22 cellular contexts compared by ENCODE assay signal in genomic region chr13:42981853-42982252, GRCh38. TPM values are rescaled to one million over a fixed set of nuclear protein-coding genes. Genes with fewer than 3 reads are reported as not detected.
DNase-seq lines count a peak whose midpoint lies in the region; ATAC-seq and TF ChIP-seq lines count a peak whose summit lies in the region.
"Had no signal": no experiment of that assay in that cellular context is flagged by ENCODE, and none has a peak within 500 bp of the region (broad histone marks: within the 10 kb centered on the region; RNA-seq: fewer than 3 reads in every experiment).

No MANE protein-coding gene starts in this region.

- 93 to 96% methylated on average over 1 of the region's 1 CpG for WGBS in GM23248 (ENCODE audit: low coverage in 1 of 2, low lambda C conversion rate in 2 of 2, missing lambda C conversion rate in 2 of 2), 2 experiments
- 92% methylated on average over 1 of the region's 1 CpG; no CpG with 5 or more reads in 1 of the 2 experiments for WGBS in endodermal cell (ENCODE audit: insufficient coverage in 1 of 2, insufficient read length in 1 of 2), 2 experiments

- peaks cover 8% of the 10 kb centered on the region for H3K9me3 Mint-ChIP-seq in endodermal cell
- H3K9me3 Mint-ChIP-seq in osteocyte (ENCODE audit: unreplicated experiment), result peaks cover 3% of the 10 kb centered on the region
- peaks cover 0 to 13% (median 2%) of the 10 kb centered on the region in 11 donors for H3K9me3 Mint-ChIP-seq in naive thymus-derived CD4-positive, alpha-beta T cell

- H3K4me2 ChIP-seq in GM23248 (ENCODE audit: unreplicated experiment), result peak overlapping the region; percentile 26
- no peak overlapping the region for H3K4me2 ChIP-seq in PC-3 (ENCODE audit: low read length)

- H3F3A ChIP-seq in GM23248 (ENCODE audit: insufficient read depth) (peaks cover 11% of the 10 kb centered on the region), PC-3 (ENCODE audit: low read length, unreplicated experiment) (no peaks in the 10 kb centered on the region)

- no peaks in the 10 kb centered on the region for H3K9me2 ChIP-seq in GM23248 (ENCODE audit: insufficient read depth)
- H3K9me2 ChIP-seq in PC-3 (replicated peaks; ENCODE audit: low read length), result no peaks in the 10 kb centered on the region

- DNase-seq in GM23248 (no peak), PC-3 (peak; percentile 25), endodermal cell (peak; percentile 55), osteocyte (ENCODE audit: extremely low spot score, unreplicated experiment) (no peak), DMS 273 (lab: John Stamatoyannopoulos, UW; ENCODE audit: unreplicated experiment) (no peak)
- DNase-seq in naive thymus-derived CD4-positive, alpha-beta T cell, result no peak
- DNase-seq: activated CD4-positive, alpha-beta T cell treated with anti-CD3 and anti-CD28 coated beads, Interleukin-2, amount 50 U/mL, for 4 hours; activated CD8-positive, alpha-beta memory T cell treated with anti-CD3 and anti-CD28 coated beads, Interleukin-2, amount 50 U/mL, for 48 hours; activated effector memory CD4-positive, alpha-beta T cell treated with anti-CD3 and anti-CD28 coated beads, Interleukin-2, amount 50 U/mL, for 16 hours; CD4-positive, alpha-beta memory T cell; heart right ventricle; NCI-H1092; NCI-H2029 treated with DMSO at 0.1 percent for 48 hours; NCI-H446 treated with DMSO at 0.1 percent for 48 hours; stimulated activated CD4-positive, alpha-beta T cell treated with anti-CD3 and anti-CD28 coated beads, Interleukin-4, amount 100 ng/mL, for 1 hour; stimulated activated naive CD4-positive, alpha-beta T cell treated with Interleukin-2 at 50 U/mL for 16 hours had no signal

- H3K4me1 ChIP-seq in GM23248 (ENCODE audit: insufficient read depth) (peaks cover 25% of the 10 kb centered on the region), PC-3 (ENCODE audit: insufficient read depth, low read length) (0 out of 2 replicates have a peak, but pooled peaks cover 4% of the 10 kb centered on the region), endodermal cell (ENCODE audit: control insufficient read depth, insufficient read depth, low read length) (peaks cover 15% of the 10 kb centered on the region)
- H3K4me1 ChIP-seq in naive thymus-derived CD4-positive, alpha-beta T cell (ENCODE audit: control insufficient read depth in 2 of 2, insufficient read depth in 2 of 2, low read length in 2 of 2), result no peaks in the 10 kb centered on the region

- H3K27me3 ChIP-seq in GM23248 (replicated peaks; ENCODE audit: insufficient read depth), result no peaks in the 10 kb centered on the region
- no peaks in the 10 kb centered on the region for H3K27me3 ChIP-seq in PC-3 (ENCODE audit: low read length)
- H3K27me3 ChIP-seq in endodermal cell (ENCODE audit: control insufficient read depth, insufficient read depth, low read length, poor library complexity, severe bottlenecking), result no peaks in the 10 kb centered on the region
- no peaks in the 10 kb centered on the region for H3K27me3 ChIP-seq in naive thymus-derived CD4-positive, alpha-beta T cell (ENCODE audit: control insufficient read depth in 2 of 2, insufficient read depth in 2 of 2, low read length in 2 of 2)
- H3K27me3 ChIP-seq: heart right ventricle had no signal

- H3K79me2 ChIP-seq in GM23248 (ENCODE audit: insufficient read depth) (no peaks in the 10 kb centered on the region), PC-3 (ENCODE audit: low read length) (no peaks in the 10 kb centered on the region)

- H3K36me3 Mint-ChIP-seq in endodermal cell (ENCODE audit: low read depth) (peaks cover 18% of the 10 kb centered on the region), osteocyte (ENCODE audit: unreplicated experiment) (peaks cover 10% of the 10 kb centered on the region)
- H3K36me3 Mint-ChIP-seq in naive thymus-derived CD4-positive, alpha-beta T cell, result peaks cover 11 to 65% (median 42%) of the 10 kb centered on the region in 5 donors
- H3K36me3 Mint-ChIP-seq: brain had no signal

- ATAC-seq in PC-3, result no peak
- no peak for ATAC-seq in naive thymus-derived CD4-positive, alpha-beta T cell
- ATAC-seq in GM21717 (IDR thresholded peaks at IDR 0.05; ENCODE audit: unreplicated experiment), result no peak
- no peak for ATAC-seq in GM18505 (IDR thresholded peaks at IDR 0.05; ENCODE audit: unreplicated experiment)
- ATAC-seq: heart right ventricle had no signal

- peak overlapping the region; percentile 91 for H3K27ac Mint-ChIP-seq in endodermal cell
- H3K27ac Mint-ChIP-seq in osteocyte (ENCODE audit: unreplicated experiment), result peak overlapping the region; percentile 59
- no peak overlapping the region for H3K27ac Mint-ChIP-seq in naive thymus-derived CD4-positive, alpha-beta T cell

- no TSS peak for BruUV-seq in PC-3 (replicated peaks; lab: Mats Ljungman, UMichigan)

- H4K20me1 ChIP-seq in GM23248 (ENCODE audit: insufficient read depth) (no peaks in the 10 kb centered on the region), PC-3 (ENCODE audit: low read length) (no peaks in the 10 kb centered on the region)

- intact Hi-C loops in PC-3 (cut with micrococcal nuclease), result no loop called here
- intact Hi-C loops in naive thymus-derived CD4-positive, alpha-beta T cell (cut with micrococcal nuclease), result no loop called here

- H3K4me3 Mint-ChIP-seq in endodermal cell (no peak overlapping the region), osteocyte (ENCODE audit: unreplicated experiment) (no peak overlapping the region)
- H3K4me3 Mint-ChIP-seq in naive thymus-derived CD4-positive, alpha-beta T cell, result no peak overlapping the region
- H3K4me3 Mint-ChIP-seq: brain; CD4-positive, alpha-beta memory T cell had no signal

- H3K27me3 Mint-ChIP-seq in endodermal cell (ENCODE audit: insufficient read depth), result no peaks in the 10 kb centered on the region
- no peaks in the 10 kb centered on the region for H3K27me3 Mint-ChIP-seq in osteocyte (ENCODE audit: unreplicated experiment)
- no peaks in the 10 kb centered on the region for H3K27me3 Mint-ChIP-seq in naive thymus-derived CD4-positive, alpha-beta T cell
- H3K27me3 Mint-ChIP-seq: brain; CD4-positive, alpha-beta memory T cell had no signal

- CTCF ChIA-PET in PC-3 (lab: Charles Lee), result no interaction called here
- CTCF ChIA-PET in naive thymus-derived CD4-positive, alpha-beta T cell (lab: Charles Lee), result no interaction called here

- H2AFZ ChIP-seq in GM23248, result no peak overlapping the region
- H2AFZ ChIP-seq in PC-3 (ENCODE audit: low read length), result no peak overlapping the region

- H3K4me3 ChIP-seq in GM23248 (no peak overlapping the region; the same call in 1 of the 2 replicates), PC-3 (ENCODE audit: low read length) (no peak overlapping the region), endodermal cell (ENCODE audit: low read length) (peak overlapping the region; percentile 56)
- H3K4me3 ChIP-seq in naive thymus-derived CD4-positive, alpha-beta T cell (ENCODE audit: low read length), result no peak overlapping the region
- H3K4me3 ChIP-seq: coronary artery, heart right ventricle, SK-N-MC, thoracic aorta had no signal

- H3K36me3 ChIP-seq in GM23248 (ENCODE audit: low read depth), result no peaks in the 10 kb centered on the region
- no peaks in the 10 kb centered on the region for H3K36me3 ChIP-seq in PC-3 (ENCODE audit: low read depth, low read length)
- peaks cover 52% of the 10 kb centered on the region for H3K36me3 ChIP-seq in endodermal cell (ENCODE audit: control insufficient read depth, insufficient read depth, low read length)
- no peaks in the 10 kb centered on the region for H3K36me3 ChIP-seq in naive thymus-derived CD4-positive, alpha-beta T cell (ENCODE audit: control insufficient read depth in 2 of 3, insufficient read depth in 3 of 3, low read length in 3 of 3)
- H3K36me3 ChIP-seq: thoracic aorta had no signal

- no peak overlapping the region for H3K27ac ChIP-seq in GM23248
- no peak overlapping the region for H3K27ac ChIP-seq in PC-3 (ENCODE audit: low read length)
- no peak overlapping the region for H3K27ac ChIP-seq in endodermal cell (ENCODE audit: low read depth, low read length)
- H3K27ac ChIP-seq in naive thymus-derived CD4-positive, alpha-beta T cell (ENCODE audit: low read depth, low read length), result no peak overlapping the region
- H3K27ac ChIP-seq: coronary artery, heart right ventricle, SK-N-MC, thoracic aorta had no signal

- no peak for TF ChIP-seq CTCF in PC-3 (conservative IDR thresholded peaks at IDR 0.05; ENCODE audit: low read depth, low read length)
- TF ChIP-seq CTCF in endodermal cell (conservative IDR thresholded peaks at IDR 0.05), result no peak
- TF ChIP-seq CTCF in osteocyte (IDR thresholded peaks at IDR 0.05), result no peak

- H3K9me3 ChIP-seq in GM23248 (ENCODE audit: low read depth) (no peaks in the 10 kb centered on the region), PC-3 (ENCODE audit: low read length) (no peaks in the 10 kb centered on the region), endodermal cell (ENCODE audit: control insufficient read depth, low read length) (peaks cover 9% of the 10 kb centered on the region)
- no peaks in the 10 kb centered on the region for H3K9me3 ChIP-seq in naive thymus-derived CD4-positive, alpha-beta T cell (ENCODE audit: control insufficient read depth in 2 of 3, low read length in 3 of 3)
- H3K9me3 ChIP-seq: thoracic aorta had no signal

- H3K9ac ChIP-seq in GM23248 (no peak overlapping the region), PC-3 (ENCODE audit: low read length) (no peak overlapping the region), endodermal cell (ENCODE audit: extremely low read depth, low read length, poor library complexity, severe bottlenecking) (no peak overlapping the region)

- in situ Hi-C loops in GM23248 (cut with MboI), result no loop called here

- POLR2A ChIA-PET in PC-3 (lab: Charles Lee; ENCODE audit: unreplicated experiment), result no interaction called here
- POLR2A ChIA-PET in naive thymus-derived CD4-positive, alpha-beta T cell (lab: Charles Lee), result interaction anchor here (0.7 to 1.4 kb wide), 3 partner anchors 10 to 76 kb away, joined by 3 to 8 read pairs (median 6); partner anchors contain the start of gene EPSTI1

- H3K4me1 Mint-ChIP-seq in endodermal cell, result peaks cover 30% of the 10 kb centered on the region
- H3K4me1 Mint-ChIP-seq in osteocyte (ENCODE audit: unreplicated experiment), result peaks cover 21% of the 10 kb centered on the region
- peaks cover 13 to 63% (median 32%) of the 10 kb centered on the region in 7 donors for H3K4me1 Mint-ChIP-seq in naive thymus-derived CD4-positive, alpha-beta T cell

- no peak for TF ChIP-seq POLR2A in GM18505 (IDR thresholded peaks at IDR 0.05; ENCODE audit: borderline replicate concordance, extremely low read depth, insufficient read depth, insufficient read length)

RNA-seq across cellular contexts. Expression of gene EPSTI1, which starts 10.2 kb away (rescaled TPM):
- total RNA-seq in GM23248 (2014; rRNA removed; shearing (Covaris generic)), result 1.5 and 9.4 TPM in 2 replicates
- 2.5 and 3.4 TPM in 2 replicates for polyA plus RNA-seq in GM23248 (2016; fragmentation: Nextera tagmentation; extraction: Ambion mirVana)
- total RNA-seq in PC-3 (2014; rRNA removed), result 1.3 and 1.9 TPM in 2 replicates
- total RNA-seq in endodermal cell, result 100 to 1,000 TPM in 1 of 2 donors, 10 to 100 TPM in 1; 33.8 to 101 TPM
- 14.0 TPM for polyA plus RNA-seq in endodermal cell (2013, experiment 1 of 2)
- polyA plus RNA-seq in endodermal cell (2013, experiment 2 of 2), result 16.6 TPM
- total RNA-seq in osteocyte, result 10.5 and 13.2 TPM in 2 replicates
- 100 to 1,000 TPM in 1 of 5 experiments, 10 to 100 TPM in 2, 1 to 10 TPM in 2; 8.4 to 125 (median 11.0) TPM for total RNA-seq in naive thymus-derived CD4-positive, alpha-beta T cell
- polyA plus RNA-seq in naive thymus-derived CD4-positive, alpha-beta T cell, result 10 to 100 TPM; 13.7 to 15.6 TPM

RNA-seq across cellular contexts. Expression of gene DNAJC15, which starts 41.5 kb away (rescaled TPM):
- 9.2 and 25.9 TPM in 2 replicates for total RNA-seq in GM23248 (2014; rRNA removed; shearing (Covaris generic))
- 70.5 and 71.1 TPM in 2 replicates for polyA plus RNA-seq in GM23248 (2016; fragmentation: Nextera tagmentation; extraction: Ambion mirVana)
- total RNA-seq in PC-3 (2014; rRNA removed) (1.9 and 12.5 TPM in 2 replicates), endodermal cell (10 to 100 TPM; 29.7 to 46.9 TPM), osteocyte (22.5 and 24.5 TPM in 2 replicates)
- polyA plus RNA-seq in endodermal cell (2013, experiment 1 of 2), result 32.0 TPM
- polyA plus RNA-seq in endodermal cell (2013, experiment 2 of 2), result 29.6 TPM
- 10 to 100 TPM in 3 of 5 experiments, 1 to 10 TPM in 2; 5.0 to 18.3 (median 10.5) TPM for total RNA-seq in naive thymus-derived CD4-positive, alpha-beta T cell
- 10 to 100 TPM in 1 of 2 donors, 1 to 10 TPM in 1; 7.2 to 22.8 TPM for polyA plus RNA-seq in naive thymus-derived CD4-positive, alpha-beta T cell

Comparison
In these comparisons a context has a peak if more than half of its experiments do, and no peak if none do; other contexts are left out.
1. DNase-seq: peak in PC-3 (single experiment) and endodermal cell (single experiment); none in GM23248 (single experiment), osteocyte (single experiment), naive thymus-derived CD4-positive, alpha-beta T cell (0 of 9) and DMS 273 (single experiment).
2. H3K27ac Mint-ChIP-seq: peak in endodermal cell (single experiment) and osteocyte (single experiment); none in naive thymus-derived CD4-positive, alpha-beta T cell (0 of 9).